8 cellular contexts compared by ENCODE assay signal in the genomic region with DNA sequence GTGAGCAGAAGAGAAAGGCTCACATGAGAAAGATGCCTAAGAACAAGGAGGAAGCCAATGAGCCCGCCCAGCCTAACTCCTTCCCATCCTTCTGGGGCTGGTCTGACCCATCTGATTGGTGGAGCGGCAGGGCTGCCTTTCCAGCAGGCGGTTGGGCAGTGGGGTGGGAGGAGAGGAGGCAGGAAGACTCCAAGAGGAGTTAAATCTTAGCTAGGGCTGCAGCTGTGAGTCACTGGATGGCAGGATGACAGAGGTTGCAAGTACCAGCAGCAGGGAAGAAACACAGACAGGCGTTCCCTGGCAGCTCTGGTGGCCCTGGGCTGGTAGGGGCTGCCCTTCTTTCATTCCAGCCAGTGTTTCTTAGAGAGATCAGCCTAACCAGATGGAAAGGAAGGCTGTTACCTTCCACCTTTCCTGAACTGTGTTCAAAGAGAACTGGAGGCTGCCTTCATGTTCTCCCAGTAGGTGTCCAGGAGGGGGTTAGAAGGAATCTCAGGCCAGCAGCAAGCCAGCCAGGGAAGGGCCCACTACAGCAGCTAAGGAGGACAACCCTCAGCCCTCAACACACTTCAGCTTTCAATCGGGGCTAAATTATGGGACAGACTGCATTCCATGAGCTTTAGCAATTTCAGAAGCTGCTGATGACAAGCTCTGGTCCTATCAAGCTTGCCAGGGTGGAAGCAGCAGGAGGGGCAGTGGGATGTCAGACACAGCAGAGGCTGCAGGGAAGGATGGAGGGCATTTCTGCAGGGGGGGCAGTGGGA. TPM values are rescaled to one million over a fixed set of nuclear protein-coding genes. Genes with fewer than 3 reads are reported as not detected.
DNase-seq lines count a peak whose midpoint lies in the region; ATAC-seq and TF ChIP-seq lines count a peak whose summit lies in the region.

No MANE protein-coding gene starts in this region.

- no peak for TF ChIP-seq CTCF in heart right ventricle (IDR thresholded peaks at IDR 0.05)
- no peak for TF ChIP-seq CTCF in prostate gland (IDR thresholded peaks at IDR 0.05)

- WGBS in heart right ventricle, 2 donors, result 26 to 32% methylated on average over 5 of the region's 5 CpGs
- 13% methylated on average over 5 of the region's 5 CpGs for WGBS in prostate gland

- H3K4me1 ChIP-seq in heart right ventricle, result peaks cover 4 to 88% (median 52%) of the 10 kb centered on the region in 9 donors
- no peaks in the 10 kb centered on the region for H3K4me1 ChIP-seq in prostate gland (replicated peaks)

- peak overlapping the region; percentile 1 to 85 (median 48) for H3K27ac ChIP-seq in heart right ventricle
- peak overlapping the region; percentile 14 to 16 for H3K27ac ChIP-seq in prostate gland

- no peaks in the 10 kb centered on the region for H3K36me3 ChIP-seq in heart right ventricle
- no peaks in the 10 kb centered on the region for H3K36me3 ChIP-seq in prostate gland

- ATAC-seq in heart right ventricle (peak; percentile 89 to 96 (median 94)), HG03378 (IDR thresholded peaks at IDR 0.05; ENCODE audit: unreplicated experiment) (no peak), GM18519 (IDR thresholded peaks at IDR 0.05; ENCODE audit: low FRiP score, unreplicated experiment) (no peak)

- no peaks in the 10 kb centered on the region for H3K9me3 ChIP-seq in heart right ventricle
- H3K9me3 ChIP-seq in prostate gland, result no peaks in the 10 kb centered on the region

- H3K4me3 ChIP-seq in heart right ventricle, result no peak overlapping the region
- no peak overlapping the region for H3K4me3 ChIP-seq in prostate gland

- DNase-seq in COLO829 (ENCODE audit: low spot score) (peak; percentile 73), M059J (ENCODE audit: low read depth) (peak; percentile 98), amniotic epithelial cell (ENCODE audit: low read depth) (peak; percentile 96), heart right ventricle (peak; percentile 84 to 91), prostate gland (ENCODE audit: low spot score) (peak; percentile 84), NCI-H1092 (lab: John Stamatoyannopoulos, UW) (no peak)

- H3K27me3 ChIP-seq in heart right ventricle, result no peaks in the 10 kb centered on the region
- H3K27me3 ChIP-seq in prostate gland (replicated peaks; ENCODE audit: insufficient read depth), result no peaks in the 10 kb centered on the region

- TF ChIP-seq POLR2A in prostate gland (IDR thresholded peaks at IDR 0.05), result peak; percentile 40

- intact Hi-C loops in heart right ventricle (cut with DNase I) (loop anchor here in 2 of 10 donors (5.0 kb wide), 2 partner anchors 41 to 51 kb away; partner anchors contain the start of gene CHSY1 (in 1 of the 2)), prostate gland (cut with DNase I) (no loop called here)

RNA-seq across cellular contexts. Expression of gene CHSY1, which starts 50.3 kb away (rescaled TPM):
- total RNA-seq in M059J (2014; rRNA removed; shearing (Covaris generic)), result 37.0 and 52.1 TPM in 2 replicates
- total RNA-seq in heart right ventricle (10 to 100 TPM in 8 of 10 donors, 1 to 10 TPM in 2; 9.7 to 35.1 (median 15.7) TPM), prostate gland (10 to 100 TPM; 30.4 to 46.4 TPM)
- 10 to 100 TPM in 1 of 2 donors, 1 to 10 TPM in 1; 6.9 to 11.3 TPM for polyA plus RNA-seq in heart right ventricle

Comparison
In these comparisons a context has a peak if more than half of its experiments do, and no peak if none do; other contexts are left out.
1. ATAC-seq: peak in heart right ventricle (8 of 8); none in HG03378 (single experiment) and GM18519 (single experiment).